9 cellular contexts compared by ENCODE assay signal in genomic region chr3:42612928-42613327, GRCh38. TPM values are rescaled to one million over a fixed set of nuclear protein-coding genes. Genes with fewer than 3 reads are reported as not detected.
DNase-seq lines count a peak whose midpoint lies in the region; ATAC-seq, FAIRE-seq and TF ChIP-seq lines count a peak whose summit lies in the region.
"Had no signal": no experiment of that assay in that cellular context is flagged by ENCODE, and none has a peak within 500 bp of the region (broad histone marks: within the 10 kb centered on the region; RNA-seq: fewer than 3 reads in every experiment).

No MANE protein-coding gene starts in this region.

- H3K27me3 ChIP-seq in HepG2 (ENCODE audit: control insufficient read depth in 1 of 2, insufficient read depth in 2 of 2, low read length in 2 of 2) (no peaks in the 10 kb centered on the region), right lobe of liver (no peaks in the 10 kb centered on the region)

- no peak overlapping the region for H3K4me3 Mint-ChIP-seq in effector memory CD8-positive, alpha-beta T cell

- TF ChIP-seq RAD21 in HepG2 (CRISPR knock-in tag; IDR thresholded peaks at IDR 0.05), result no peak

- POLR2A ChIA-PET in HepG2 (lab: Yijun Ruan, JAX), result interaction anchor here (0.9 to 2.0 kb wide), 3 partner anchors 12 to 40 kb away, joined by 4 to 9 read pairs (median 6); partner anchors contain the start of genes NKTR, SS18L2 and ZBTB47

- no peak for TF ChIP-seq EP300 in HepG2 (IDR thresholded peaks at IDR 0.05; ENCODE audit: low read depth in 2 of 2, low read length in 2 of 2)
- TF ChIP-seq EP300 in HepG2 (CRISPR knock-in tag; IDR thresholded peaks at IDR 0.05; ENCODE audit: borderline replicate concordance), result no peak

- no peak overlapping the region for H3K9ac ChIP-seq in HepG2 (ENCODE audit: insufficient read depth, low read depth, low read length)

- H3K27me3 Mint-ChIP-seq in effector memory CD8-positive, alpha-beta T cell, result no peaks in the 10 kb centered on the region

- peaks cover 90% of the 10 kb centered on the region for H3K79me2 ChIP-seq in HepG2 (ENCODE audit: insufficient read depth, low read length)

- H3K4me1 ChIP-seq in HepG2 (ENCODE audit: insufficient read depth, low read length) (peaks cover 17% of the 10 kb centered on the region), right lobe of liver (peaks cover 0 to 22% (median 5%) of the 10 kb centered on the region in 4 donors)

- 96% methylated on average over 3 of the region's 3 CpGs for WGBS in HepG2 (ENCODE audit: low lambda C conversion rate)
- 88% methylated on average over 3 of the region's 3 CpGs for WGBS in right lobe of liver (ENCODE audit: insufficient coverage, low coverage, low lambda C conversion rate, missing lambda C conversion rate)

- no peak for DNase-seq in HepG2 (ENCODE audit: low spot score)
- no peak for DNase-seq in right lobe of liver
- no peak for DNase-seq in effector memory CD8-positive, alpha-beta T cell
- DNase-seq in AG08396 (ENCODE audit: low spot score), result no peak
- no peak for DNase-seq in activated gamma-delta T cell (lab: John Stamatoyannopoulos, UW)
- DNase-seq: hypothalamus had no signal

- H3K4me3 ChIP-seq in HepG2 (replicated peaks in 1 of 3; ENCODE audit: insufficient read depth in 1 of 3, low read depth in 2 of 3, low read length in 3 of 3), result no peak overlapping the region
- no peak overlapping the region for H3K4me3 ChIP-seq in right lobe of liver

- H3K4me2 ChIP-seq in HepG2 (ENCODE audit: low read depth, low read length), result no peak overlapping the region

- no peaks in the 10 kb centered on the region for H3K9me3 Mint-ChIP-seq in effector memory CD8-positive, alpha-beta T cell

- peaks cover 34 to 52% of the 10 kb centered on the region in 2 donors for H3K4me1 Mint-ChIP-seq in effector memory CD8-positive, alpha-beta T cell (ENCODE audit: low read depth in 2 of 2)

- CTCF ChIA-PET in HepG2 (lab: Yijun Ruan, JAX; ENCODE audit: low intra/inter-chr PET ratio, low total read pairs), result no interaction called here

- H2AFZ ChIP-seq in HepG2 (ENCODE audit: low read length), result no peak overlapping the region

- peaks cover 49% of the 10 kb centered on the region for H3K36me3 Mint-ChIP-seq in effector memory CD8-positive, alpha-beta T cell (ENCODE audit: insufficient read depth)

- peak overlapping the region; percentile 9 to 39 for H3K27ac Mint-ChIP-seq in effector memory CD8-positive, alpha-beta T cell

- no peak for TF ChIP-seq POLR2A in HepG2 (IDR thresholded peaks at IDR 0.05; ENCODE audit: insufficient read depth in 1 of 2, low read depth in 2 of 2, low read length in 2 of 2)
- no peak for TF ChIP-seq POLR2A in right lobe of liver (IDR thresholded peaks at IDR 0.05)

- peak; percentile 34; the same call in 2 of the 3 replicates for ATAC-seq in HepG2
- ATAC-seq in right lobe of liver, result no peak
- peak; percentile 67 for ATAC-seq in HG02981 (IDR thresholded peaks at IDR 0.05; ENCODE audit: unreplicated experiment)
- ATAC-seq in effector memory CD8-positive, alpha-beta T cell (replicated peaks), result no peak
- ATAC-seq in GM21447 (IDR thresholded peaks at IDR 0.05; ENCODE audit: unreplicated experiment), result no peak
- no peak for ATAC-seq in HG02884 (IDR thresholded peaks at IDR 0.05; ENCODE audit: unreplicated experiment)

- TF ChIP-seq CTCF in HepG2 (CRISPR knock-in tag; IDR thresholded peaks at IDR 0.05) (no peak), right lobe of liver (IDR thresholded peaks at IDR 0.05) (no peak)

- no peak for FAIRE-seq in HepG2 (lab: Jason Lieb, UNC)

- H3K9me3 ChIP-seq in HepG2 (ENCODE audit: low read length) (no peaks in the 10 kb centered on the region), right lobe of liver (no peaks in the 10 kb centered on the region)

- no peak overlapping the region for H3K27ac ChIP-seq in HepG2 (ENCODE audit: extremely low read length, insufficient read depth, low read length)
- H3K27ac ChIP-seq in right lobe of liver, result no peak overlapping the region

- in situ Hi-C loops in HepG2 (cut with HindIII; ENCODE audit: extremely low pct_ligation_motif_present, low pct_unique_long_range_greater_than_20kb), result no loop called here

- peaks cover 43% of the 10 kb centered on the region for H4K20me1 ChIP-seq in HepG2 (ENCODE audit: insufficient read depth, low read length)

- intact Hi-C loops in HepG2 (cut with micrococcal nuclease; ENCODE audit: unreplicated experiment) (loop anchor here (1.0 kb wide), 1 partner anchor 41 kb away; no protein-coding TSS in a partner anchor), right lobe of liver (cut with DNase I) (no loop called here)

- H3K36me3 ChIP-seq in HepG2 (replicated peaks in 1 of 2; ENCODE audit: control insufficient read depth in 1 of 2, insufficient read depth in 2 of 2, low read length in 2 of 2) (peaks cover 2 to 37% of the 10 kb centered on the region in 2 experiments; a peak in 4 of 5 replicates), right lobe of liver (peaks cover 0 to 2% (median 0%) of the 10 kb centered on the region in 4 donors)

- BruUV-seq in HepG2 (replicated peaks; lab: Mats Ljungman, UMichigan), result no TSS peak

RNA-seq across cellular contexts. Expression of gene NKTR, which starts 12.4 kb away (rescaled TPM):
- total RNA-seq in HepG2 (2016; rRNA removed; fragmentation: Illumina TruSeq; extraction: Trizol) (24.9 and 59.6 TPM in 2 replicates), right lobe of liver (10 to 100 TPM; 21.9 to 35.2 (median 28.4) TPM)
- 14.8 and 15.5 TPM in 2 replicates for total RNA-seq in HepG2 (2016; cell fraction: cytosol; rRNA removed; fragmentation: Illumina TruSeq; extraction: Trizol; ENCODE audit: low read depth)
- 23.0 and 60.3 TPM in 2 replicates for total RNA-seq in HepG2 (2016; cell fraction: insoluble cytoplasmic fraction; rRNA removed; fragmentation: Illumina TruSeq; extraction: Trizol)
- total RNA-seq in HepG2 (2016; cell fraction: membrane; rRNA removed; fragmentation: Illumina TruSeq; extraction: Trizol), result 11.2 and 12.9 TPM in 2 replicates
- 180 and 195 TPM in 2 replicates for total RNA-seq in HepG2 (2016; cell fraction: nucleus; rRNA removed; fragmentation: Illumina TruSeq; extraction: Trizol)
- polyA plus RNA-seq in HepG2 (2011; rRNA removed), result 35.0 and 41.3 TPM in 2 replicates
- 3.9 and 5.3 TPM in 2 replicates for polyA plus RNA-seq in HepG2 (2011; cell fraction: cytosol; rRNA removed)
- polyA plus RNA-seq in HepG2 (2011; cell fraction: nucleus; rRNA removed), result 102 and 127 TPM in 2 replicates
- polyA plus RNA-seq in HepG2 (2012), result 39.9 and 52.7 TPM in 2 replicates
- 0.61 and 0.64 TPM in 2 replicates for polyA plus RNA-seq in HepG2 (2016; cell fraction: cytosol; fragmentation: Illumina TruSeq; extraction: Trizol; ENCODE audit: low read depth)
- polyA plus RNA-seq in HepG2 (2016; cell fraction: insoluble cytoplasmic fraction; fragmentation: Illumina TruSeq; extraction: Trizol; ENCODE audit: low read depth), result 14.4 and 15.0 TPM in 2 replicates
- polyA plus RNA-seq in HepG2 (2016; cell fraction: membrane; fragmentation: Illumina TruSeq; extraction: Trizol; ENCODE audit: low read depth), result 2.1 and 2.2 TPM in 2 replicates
- 227 and 250 TPM in 2 replicates for polyA plus RNA-seq in HepG2 (2016; cell fraction: nucleus; fragmentation: Illumina TruSeq; extraction: Trizol; ENCODE audit: insufficient read depth, low read depth)
- polyA minus RNA-seq in HepG2 (2011; rRNA and poly(A)+ RNA removed; ENCODE audit: low replicate concordance), result 26.3 and 26.4 TPM in 2 replicates
- polyA minus RNA-seq in HepG2 (2011; cell fraction: cytosol; rRNA and poly(A)+ RNA removed), result 7.3 and 10.2 TPM in 2 replicates
- 385 and 392 TPM in 2 replicates for polyA minus RNA-seq in HepG2 (2011; cell fraction: nucleus; rRNA and poly(A)+ RNA removed)

RNA-seq across cellular contexts. Expression of gene SS18L2, which starts 22.3 kb away (rescaled TPM):
- total RNA-seq in HepG2 (2016; rRNA removed; fragmentation: Illumina TruSeq; extraction: Trizol) (53.1 and 79.3 TPM in 2 replicates), right lobe of liver (10 to 100 TPM; 12.0 to 22.8 (median 16.5) TPM)
- total RNA-seq in HepG2 (2016; cell fraction: cytosol; rRNA removed; fragmentation: Illumina TruSeq; extraction: Trizol; ENCODE audit: low read depth), result 44.6 and 50.1 TPM in 2 replicates
- 52.3 and 79.6 TPM in 2 replicates for total RNA-seq in HepG2 (2016; cell fraction: insoluble cytoplasmic fraction; rRNA removed; fragmentation: Illumina TruSeq; extraction: Trizol)
- total RNA-seq in HepG2 (2016; cell fraction: membrane; rRNA removed; fragmentation: Illumina TruSeq; extraction: Trizol), result 65.9 and 69.2 TPM in 2 replicates
- total RNA-seq in HepG2 (2016; cell fraction: nucleus; rRNA removed; fragmentation: Illumina TruSeq; extraction: Trizol), result 21.1 and 29.1 TPM in 2 replicates
- polyA plus RNA-seq in HepG2 (2011; rRNA removed), result 31.1 and 38.7 TPM in 2 replicates
- 18.7 and 22.0 TPM in 2 replicates for polyA plus RNA-seq in HepG2 (2011; cell fraction: cytosol; rRNA removed)
- polyA plus RNA-seq in HepG2 (2011; cell fraction: nucleus; rRNA removed), result 11.3 and 12.9 TPM in 2 replicates
- 30.5 and 34.5 TPM in 2 replicates for polyA plus RNA-seq in HepG2 (2012)
- polyA plus RNA-seq in HepG2 (2016; cell fraction: cytosol; fragmentation: Illumina TruSeq; extraction: Trizol; ENCODE audit: low read depth), result 35.0 and 43.2 TPM in 2 replicates
- 67.4 and 70.9 TPM in 2 replicates for polyA plus RNA-seq in HepG2 (2016; cell fraction: insoluble cytoplasmic fraction; fragmentation: Illumina TruSeq; extraction: Trizol; ENCODE audit: low read depth)
- polyA plus RNA-seq in HepG2 (2016; cell fraction: membrane; fragmentation: Illumina TruSeq; extraction: Trizol; ENCODE audit: low read depth), result 49.2 and 61.0 TPM in 2 replicates
- 41.0 and 51.9 TPM in 2 replicates for polyA plus RNA-seq in HepG2 (2016; cell fraction: nucleus; fragmentation: Illumina TruSeq; extraction: Trizol; ENCODE audit: insufficient read depth, low read depth)
- 5.5 and 11.1 TPM in 2 replicates for polyA minus RNA-seq in HepG2 (2011; rRNA and poly(A)+ RNA removed; ENCODE audit: low replicate concordance)
- 6.3 and 6.8 TPM in 2 replicates for polyA minus RNA-seq in HepG2 (2011; cell fraction: cytosol; rRNA and poly(A)+ RNA removed)
- 4.2 and 7.5 TPM in 2 replicates for polyA minus RNA-seq in HepG2 (2011; cell fraction: nucleus; rRNA and poly(A)+ RNA removed)

RNA-seq across cellular contexts. Expression of gene SEC22C, which starts 31.2 kb away (rescaled TPM):
- total RNA-seq in HepG2 (2016; rRNA removed; fragmentation: Illumina TruSeq; extraction: Trizol), result 38.4 and 40.0 TPM in 2 replicates
- total RNA-seq in HepG2 (2016; cell fraction: cytosol; rRNA removed; fragmentation: Illumina TruSeq; extraction: Trizol; ENCODE audit: low read depth), result 25.9 and 36.4 TPM in 2 replicates
- 38.6 and 41.8 TPM in 2 replicates for total RNA-seq in HepG2 (2016; cell fraction: insoluble cytoplasmic fraction; rRNA removed; fragmentation: Illumina TruSeq; extraction: Trizol)
- total RNA-seq in HepG2 (2016; cell fraction: membrane; rRNA removed; fragmentation: Illumina TruSeq; extraction: Trizol), result 45.6 and 58.9 TPM in 2 replicates
- total RNA-seq in HepG2 (2016; cell fraction: nucleus; rRNA removed; fragmentation: Illumina TruSeq; extraction: Trizol), result 34.2 and 41.3 TPM in 2 replicates
- 20.0 and 21.9 TPM in 2 replicates for polyA plus RNA-seq in HepG2 (2011; rRNA removed)
- polyA plus RNA-seq in HepG2 (2011; cell fraction: cytosol; rRNA removed), result 12.9 and 17.6 TPM in 2 replicates
- polyA plus RNA-seq in HepG2 (2011; cell fraction: nucleus; rRNA removed), result 15.0 and 20.4 TPM in 2 replicates
- polyA plus RNA-seq in HepG2 (2012), result 17.6 and 18.1 TPM in 2 replicates
- polyA plus RNA-seq in HepG2 (2016; cell fraction: cytosol; fragmentation: Illumina TruSeq; extraction: Trizol; ENCODE audit: low read depth), result 24.2 and 41.5 TPM in 2 replicates
- 25.7 and 26.7 TPM in 2 replicates for polyA plus RNA-seq in HepG2 (2016; cell fraction: insoluble cytoplasmic fraction; fragmentation: Illumina TruSeq; extraction: Trizol; ENCODE audit: low read depth)
- 32.4 and 41.0 TPM in 2 replicates for polyA plus RNA-seq in HepG2 (2016; cell fraction: membrane; fragmentation: Illumina TruSeq; extraction: Trizol; ENCODE audit: low read depth)
- 43.5 and 53.7 TPM in 2 replicates for polyA plus RNA-seq in HepG2 (2016; cell fraction: nucleus; fragmentation: Illumina TruSeq; extraction: Trizol; ENCODE audit: insufficient read depth, low read depth)
- polyA minus RNA-seq in HepG2 (2011; rRNA and poly(A)+ RNA removed; ENCODE audit: low replicate concordance), result 19.9 and 35.0 TPM in 2 replicates
- 9.6 and 11.0 TPM in 2 replicates for polyA minus RNA-seq in HepG2 (2011; cell fraction: cytosol; rRNA and poly(A)+ RNA removed)
- polyA minus RNA-seq in HepG2 (2011; cell fraction: nucleus; rRNA and poly(A)+ RNA removed), result 18.0 and 21.8 TPM in 2 replicates
- 10 to 100 TPM; 11.3 to 23.6 (median 13.8) TPM for total RNA-seq in right lobe of liver

RNA-seq across cellular contexts. Expression of gene ZBTB47, which starts 40.6 kb away (rescaled TPM):
- total RNA-seq in HepG2 (2016; rRNA removed; fragmentation: Illumina TruSeq; extraction: Trizol), result 1.4 and 3.1 TPM in 2 replicates
- 0.20 and 0.44 TPM in 2 replicates for total RNA-seq in HepG2 (2016; cell fraction: cytosol; rRNA removed; fragmentation: Illumina TruSeq; extraction: Trizol; ENCODE audit: low read depth)
- total RNA-seq in HepG2 (2016; cell fraction: insoluble cytoplasmic fraction; rRNA removed; fragmentation: Illumina TruSeq; extraction: Trizol), result 1.4 and 3.1 TPM in 2 replicates
- total RNA-seq in HepG2 (2016; cell fraction: membrane; rRNA removed; fragmentation: Illumina TruSeq; extraction: Trizol), result 1.5 and 1.6 TPM in 2 replicates
- total RNA-seq in HepG2 (2016; cell fraction: nucleus; rRNA removed; fragmentation: Illumina TruSeq; extraction: Trizol), result 2.9 and 3.4 TPM in 2 replicates
- polyA plus RNA-seq in HepG2 (2011; rRNA removed), result 1.5 and 2.4 TPM in 2 replicates
- polyA plus RNA-seq in HepG2 (2011; cell fraction: cytosol; rRNA removed), result 1.3 and 1.5 TPM in 2 replicates
- 5.0 and 5.4 TPM in 2 replicates for polyA plus RNA-seq in HepG2 (2011; cell fraction: nucleus; rRNA removed)
- polyA plus RNA-seq in HepG2 (2012), result 1.1 and 1.5 TPM in 2 replicates
- 0.19 and 0.20 TPM in 2 replicates for polyA plus RNA-seq in HepG2 (2016; cell fraction: cytosol; fragmentation: Illumina TruSeq; extraction: Trizol; ENCODE audit: low read depth)
- 1.4 and 1.5 TPM in 2 replicates for polyA plus RNA-seq in HepG2 (2016; cell fraction: insoluble cytoplasmic fraction; fragmentation: Illumina TruSeq; extraction: Trizol; ENCODE audit: low read depth)
- 0.82 and 1.3 TPM in 2 replicates for polyA plus RNA-seq in HepG2 (2016; cell fraction: membrane; fragmentation: Illumina TruSeq; extraction: Trizol; ENCODE audit: low read depth)
- 2.3 and 3.8 TPM in 2 replicates for polyA plus RNA-seq in HepG2 (2016; cell fraction: nucleus; fragmentation: Illumina TruSeq; extraction: Trizol; ENCODE audit: insufficient read depth, low read depth)
- polyA minus RNA-seq in HepG2 (2011; rRNA and poly(A)+ RNA removed; ENCODE audit: low replicate concordance), result 7.3 and 12.7 TPM in 2 replicates
- polyA minus RNA-seq in HepG2 (2011; cell fraction: cytosol; rRNA and poly(A)+ RNA removed), result 1.7 and 1.8 TPM in 2 replicates
- 4.7 and 5.2 TPM in 2 replicates for polyA minus RNA-seq in HepG2 (2011; cell fraction: nucleus; rRNA and poly(A)+ RNA removed)
- total RNA-seq in right lobe of liver, result 1 to 10 TPM; 2.2 to 8.9 (median 4.9) TPM

Comparison
In these comparisons a context has a peak if more than half of its experiments do, and no peak if none do; other contexts are left out.
1. ATAC-seq: peak in HepG2 (single experiment) and HG02981 (single experiment); none in right lobe of liver (0 of 4), effector memory CD8-positive, alpha-beta T cell (single experiment), GM21447 (single experiment) and HG02884 (single experiment).